11 cellular contexts compared by ENCODE assay signal in the genomic region with DNA sequence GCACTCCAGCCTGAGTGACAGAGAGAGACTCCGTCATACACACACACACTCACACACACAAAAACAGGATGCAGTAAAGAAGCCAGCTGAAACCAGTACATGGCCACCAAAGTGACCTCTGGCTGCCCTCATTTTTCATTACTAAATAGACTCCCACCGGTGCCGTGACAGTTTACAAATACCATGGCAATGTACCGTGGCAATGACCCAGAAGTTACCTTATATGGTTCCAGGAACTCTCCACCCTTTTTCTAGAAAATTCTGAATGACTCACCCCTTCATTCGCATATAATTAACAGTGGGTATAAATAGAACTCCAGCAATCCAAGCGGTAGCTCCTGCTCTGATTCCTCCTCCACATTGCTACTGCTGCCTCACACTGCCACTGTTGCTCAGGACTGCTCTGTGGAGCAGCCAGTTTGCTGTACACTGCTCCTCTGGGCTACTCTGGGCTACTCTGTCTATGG. TPM values are rescaled to one million over a fixed set of nuclear protein-coding genes. Genes with fewer than 3 reads are reported as not detected.
A peak's percentile ranks its signal among the peaks of the same experiment; 100 is the strongest.
DNase-seq lines count a peak whose midpoint lies in the region; ATAC-seq and TF ChIP-seq lines count a peak whose summit lies in the region.
"Had no signal": no experiment of that assay in that cellular context is flagged by ENCODE, and none has a peak within 500 bp of the region (broad histone marks: within the 10 kb centered on the region; RNA-seq: fewer than 3 reads in every experiment).

No MANE protein-coding gene starts in this region.

- no peaks in the 10 kb centered on the region for H3K36me3 Mint-ChIP-seq in progenitor cell of endocrine pancreas (ENCODE audit: insufficient read depth)

- no peaks in the 10 kb centered on the region for H3K36me3 ChIP-seq in adipocyte (ENCODE audit: control insufficient read depth, insufficient read depth, low read length, severe bottlenecking)

- no peaks in the 10 kb centered on the region for H3K27me3 ChIP-seq in adipocyte (replicated peaks; ENCODE audit: control insufficient read depth, insufficient read depth, low read length)

- no peak overlapping the region for H3K9ac ChIP-seq in adipocyte (ENCODE audit: low read length)

- peaks cover 6% of the 10 kb centered on the region for H3K4me1 Mint-ChIP-seq in progenitor cell of endocrine pancreas (ENCODE audit: low read depth)
- H3K4me1 Mint-ChIP-seq: activated B cell treated with CpG ODN at 0.5 μM for 24 hours had no signal

- peak; percentile 91 for ATAC-seq in left ventricle myocardium superior

- H3K9me3 Mint-ChIP-seq in progenitor cell of endocrine pancreas (ENCODE audit: low read depth) = peaks cover 6% of the 10 kb centered on the region
- H3K9me3 Mint-ChIP-seq: activated B cell treated with CpG ODN at 0.5 μM for 24 hours had no signal

- H3K27me3 Mint-ChIP-seq in progenitor cell of endocrine pancreas = peaks cover 8% of the 10 kb centered on the region

- no peak overlapping the region for H3K27ac Mint-ChIP-seq in progenitor cell of endocrine pancreas
- H3K27ac Mint-ChIP-seq: activated B cell treated with CpG ODN at 0.5 μM for 24 hours had no signal

- intact Hi-C loops in left ventricle myocardium superior (cut with micrococcal nuclease) = no loop called here

- peak; percentile 87 for DNase-seq in GM04504 (ENCODE audit: low read depth)
- peak; percentile 83 for DNase-seq in adipocyte (ENCODE audit: low read depth)
- DNase-seq in left ventricle myocardium superior = no peak
- DNase-seq in retinal pigment epithelial cell (ENCODE audit: low read depth) = peak; percentile 34
- DNase-seq in NCI-H128 (lab: John Stamatoyannopoulos, UW; ENCODE audit: unreplicated experiment) = no peak
- DNase-seq in progenitor cell of endocrine pancreas (ENCODE audit: low spot score, unreplicated experiment) = no peak
- DNase-seq in NCI-H1092 (lab: John Stamatoyannopoulos, UW) = no peak
- no peak for DNase-seq in UCSD-AML1 (lab: John Stamatoyannopoulos, UW; ENCODE audit: unreplicated experiment)
- DNase-seq: activated B cell treated with CpG ODN at 0.5 μM for 24 hours; NCI-H146; stimulated activated CD8-positive, alpha-beta memory T cell treated with anti-CD3 and anti-CD28 coated beads, Interleukin-4, amount 100 ng/mL, for 48 hours had no signal

- H3K4me3 ChIP-seq in adipocyte (ENCODE audit: low read length) (no peak overlapping the region), retinal pigment epithelial cell (ENCODE audit: low read length) (no peak overlapping the region)

- no peaks in the 10 kb centered on the region for H3K9me3 ChIP-seq in adipocyte (ENCODE audit: control insufficient read depth, low read length)

- no peak overlapping the region for H3K4me3 Mint-ChIP-seq in progenitor cell of endocrine pancreas (ENCODE audit: low read depth)
- H3K4me3 Mint-ChIP-seq: activated B cell treated with CpG ODN at 0.5 μM for 24 hours had no signal

- no peak for TF ChIP-seq CTCF in retinal pigment epithelial cell (conservative IDR thresholded peaks at IDR 0.05; ENCODE audit: low read depth, low read length)
- TF ChIP-seq CTCF in progenitor cell of endocrine pancreas (IDR thresholded peaks at IDR 0.05; ENCODE audit: unreplicated experiment) = no peak

- peaks cover 25% of the 10 kb centered on the region for H3K4me1 ChIP-seq in adipocyte (ENCODE audit: control insufficient read depth, insufficient read depth, low read length)

RNA-seq across cellular contexts. Expression of a gene that starts 57.7 kb away (rescaled TPM):
- total RNA-seq in left ventricle myocardium superior (40.4 TPM), progenitor cell of endocrine pancreas (106 and 109 TPM in 2 replicates)

RNA-seq across cellular contexts. Expression of a gene that starts 58.0 kb away (rescaled TPM):
- total RNA-seq in left ventricle myocardium superior (13.9 TPM), progenitor cell of endocrine pancreas (20.3 and 24.6 TPM in 2 replicates)

Comparison
In these comparisons a context has a peak if more than half of its experiments do, and no peak if none do; other contexts are left out.
1. DNase-seq: peak in GM04504 (single experiment), adipocyte (single experiment) and retinal pigment epithelial cell (single experiment); none in left ventricle myocardium superior (single experiment), NCI-H128 (single experiment), progenitor cell of endocrine pancreas (single experiment), NCI-H1092 (single experiment) and UCSD-AML1 (single experiment).